In genomic region chr15:42131006-42131405, GRCh38 we compare ENCODE assay signal across 19 cellular contexts. TPM values are rescaled to one million over a fixed set of nuclear protein-coding genes. Genes with fewer than 3 reads are reported as not detected.
A peak's percentile ranks its signal among the peaks of the same experiment; 100 is the strongest.
DNase-seq lines count a peak whose midpoint lies in the region; ATAC-seq and TF ChIP-seq lines count a peak whose summit lies in the region.
"Had no signal": no experiment of that assay in that cellular context is flagged by ENCODE, and none has a peak within 500 bp of the region (broad histone marks: within the 10 kb centered on the region; RNA-seq: fewer than 3 reads in every experiment).

No MANE protein-coding gene starts in this region.

- no peak for TF ChIP-seq EP300 in esophagus muscularis mucosa (IDR thresholded peaks at IDR 0.05)

- H2AK5ac ChIP-seq in neuronal stem cell (ENCODE audit: low read depth, low read length): no peak overlapping the region

- intact Hi-C loops in Right ventricle myocardium inferior (cut with DNase I) (no loop called here), esophagus muscularis mucosa (cut with DNase I) (no loop called here)

- H3K27ac ChIP-seq in right atrium auricular region (no peak overlapping the region), esophagus muscularis mucosa (replicated peaks in 1 of 4) (no peak overlapping the region), neuronal stem cell (replicated peaks; ENCODE audit: low read length) (no peak overlapping the region)

- no peaks in the 10 kb centered on the region for H3K79me1 ChIP-seq in neuronal stem cell (ENCODE audit: low read depth, low read length)

- H2BK5ac ChIP-seq in neuronal stem cell (ENCODE audit: low read length): peak overlapping the region; percentile 42

- DNase-seq in right atrium auricular region (ENCODE audit: low spot score) (peak; percentile 46), Right ventricle myocardium inferior (ENCODE audit: missing footprints) (no peak), esophagus muscularis mucosa (ENCODE audit: extremely low spot score) (peak; percentile 91), neuronal stem cell (ENCODE audit: low spot score) (no peak)
- DNase-seq in activated CD4-positive, alpha-beta T cell treated with anti-CD3 and anti-CD28 coated beads, Interleukin-2, amount 50 U/mL, for 1 hour: no peak
- DNase-seq: BE2C, Calu3, GF-D8, GOT3, H7, HFFc6, IMR-90 had no signal

- 100% methylated on average over 1 of the region's 1 CpG for WGBS in esophagus muscularis mucosa
- no CpG with 5 or more reads among the region's 1 CpG for WGBS in neuronal stem cell (ENCODE audit: extremely low coverage in 2 of 2, insufficient read length in 2 of 2, insufficient replicate concordance in 1 of 2), 2 donors

- no peak overlapping the region for H4K91ac ChIP-seq in neuronal stem cell (ENCODE audit: low read depth, low read length, poor library complexity)

- H2BK12ac ChIP-seq in neuronal stem cell (ENCODE audit: low read length): no peak overlapping the region

- H3K36me3 ChIP-seq in right atrium auricular region (no peaks in the 10 kb centered on the region), esophagus muscularis mucosa (no peaks in the 10 kb centered on the region), neuronal stem cell (replicated peaks in 1 of 2; ENCODE audit: control insufficient read depth in 2 of 2, insufficient read depth in 2 of 2, low read length in 2 of 2) (no peaks in the 10 kb centered on the region)
- H3K36me3 ChIP-seq: BE2C had no signal

- H3K4me1 ChIP-seq in right atrium auricular region (no peaks in the 10 kb centered on the region), esophagus muscularis mucosa (no peaks in the 10 kb centered on the region), neuronal stem cell (ENCODE audit: control insufficient read depth in 2 of 2, insufficient read depth in 1 of 2, low read depth in 1 of 2, low read length in 2 of 2) (peaks cover 0 to 16% of the 10 kb centered on the region in 2 donors)
- H3K4me1 ChIP-seq: BE2C had no signal

- H3K4me2 ChIP-seq in neuronal stem cell (ENCODE audit: insufficient read depth, low read length, poor library complexity, severe bottlenecking): no peak overlapping the region

- H3K4me3 ChIP-seq in right atrium auricular region: no peak overlapping the region
- H3K4me3 ChIP-seq in esophagus muscularis mucosa: no peak overlapping the region
- no peak overlapping the region for H3K4me3 ChIP-seq in neuronal stem cell (ENCODE audit: low read length in 2 of 2)
- H3K4me3 ChIP-seq: K562 had no signal

- TF ChIP-seq CTCF in right atrium auricular region (IDR thresholded peaks at IDR 0.05): no peak
- TF ChIP-seq CTCF in esophagus muscularis mucosa (IDR thresholded peaks at IDR 0.05): no peak

- no peak overlapping the region for H3K23ac ChIP-seq in neuronal stem cell (ENCODE audit: low read depth, low read length, poor library complexity)

- ATAC-seq in Right ventricle myocardium inferior: no peak
- ATAC-seq in GM21360 (IDR thresholded peaks at IDR 0.05; ENCODE audit: unreplicated experiment): no peak
- no peak for ATAC-seq in GM18873 (IDR thresholded peaks at IDR 0.05; ENCODE audit: low FRiP score, unreplicated experiment)
- ATAC-seq: CD8-positive, alpha-beta T cell; HCT116; K562 had no signal

- no peak overlapping the region for H2AFZ ChIP-seq in neuronal stem cell (ENCODE audit: low read length)

- H3K9ac ChIP-seq in neuronal stem cell (ENCODE audit: low read depth, low read length, poor library complexity): no peak overlapping the region

- H2BK120ac ChIP-seq in neuronal stem cell (ENCODE audit: low read depth, low read length): no peak overlapping the region

- H3K27me3 ChIP-seq in right atrium auricular region: no peaks in the 10 kb centered on the region
- peaks cover 0 to 29% (median 0%) of the 10 kb centered on the region in 4 donors for H3K27me3 ChIP-seq in esophagus muscularis mucosa
- H3K27me3 ChIP-seq in neuronal stem cell (ENCODE audit: control insufficient read depth in 3 of 3, insufficient read depth in 3 of 3, low read depth in 1 of 3, low read length in 3 of 3): peaks cover 0 to 8% (median 0%) of the 10 kb centered on the region in 3 experiments
- H3K27me3 ChIP-seq: BE2C had no signal

- no peak for TF ChIP-seq POLR2A in esophagus muscularis mucosa (IDR thresholded peaks at IDR 0.05; ENCODE audit: low read depth)

- no peak overlapping the region for H4K8ac ChIP-seq in neuronal stem cell (ENCODE audit: low read depth, low read length)

- H3K4ac ChIP-seq in neuronal stem cell (ENCODE audit: low read length): no peak overlapping the region

- H3K18ac ChIP-seq in neuronal stem cell (ENCODE audit: low read length): peak overlapping the region; percentile 79

- H2BK15ac ChIP-seq in neuronal stem cell (ENCODE audit: low read length): no peak overlapping the region

- H3K9me3 ChIP-seq in right atrium auricular region (no peaks in the 10 kb centered on the region), esophagus muscularis mucosa (no peaks in the 10 kb centered on the region), neuronal stem cell (replicated peaks in 1 of 2; ENCODE audit: control insufficient read depth in 2 of 2, insufficient read depth in 1 of 2, low read depth in 1 of 2, low read length in 2 of 2) (no peaks in the 10 kb centered on the region)
- H3K9me3 ChIP-seq: BE2C had no signal

- H3K14ac ChIP-seq in neuronal stem cell (ENCODE audit: low read length): no peak overlapping the region

RNA-seq across cellular contexts. Expression of gene PLA2G4F, which starts 25.4 kb away (rescaled TPM):
- total RNA-seq in right atrium auricular region (1 to 10 TPM in 1 of 2 donors, under 1 TPM in 1; 0.35 to 3.0 TPM), Right ventricle myocardium inferior (3.5 TPM), esophagus muscularis mucosa (under 1 TPM in 1 of 4 donors, not detected in 3; 0.11 TPM)
- polyA plus RNA-seq in neuronal stem cell (2013, experiment 1 of 2): not detected
- polyA plus RNA-seq in neuronal stem cell (2013, experiment 2 of 2): not detected
- total RNA-seq: A172; CD8-positive, alpha-beta T cell; H7; HFFc6; IMR-90 had no signal
- polyA plus RNA-seq: CD14-positive monocyte, IMR-90, K562 had no signal

RNA-seq across cellular contexts. Expression of gene PLA2G4D, which starts 36.6 kb away (rescaled TPM):
- total RNA-seq in right atrium auricular region (not detected), Right ventricle myocardium inferior (not detected), esophagus muscularis mucosa (not detected)
- polyA plus RNA-seq in neuronal stem cell (2013, experiment 1 of 2): 0.03 TPM
- 0.07 TPM for polyA plus RNA-seq in neuronal stem cell (2013, experiment 2 of 2)
- total RNA-seq: A172; Calu3; CD8-positive, alpha-beta T cell; HFFc6; IMR-90 had no signal
- polyA plus RNA-seq: CD14-positive monocyte, IMR-90, K562 had no signal

Comparison
In these comparisons a context has a peak if more than half of its experiments do, and no peak if none do; other contexts are left out.
1. DNase-seq: peak in right atrium auricular region (single experiment) and esophagus muscularis mucosa (single experiment); none in Right ventricle myocardium inferior (single experiment), neuronal stem cell (single experiment) and activated CD4-positive, alpha-beta T cell treated with anti-CD3 and anti-CD28 coated beads, Interleukin-2, amount 50 U/mL, for 1 hour (single experiment).